ENCODE assay signal across 8 cellular contexts in the genomic region with DNA sequence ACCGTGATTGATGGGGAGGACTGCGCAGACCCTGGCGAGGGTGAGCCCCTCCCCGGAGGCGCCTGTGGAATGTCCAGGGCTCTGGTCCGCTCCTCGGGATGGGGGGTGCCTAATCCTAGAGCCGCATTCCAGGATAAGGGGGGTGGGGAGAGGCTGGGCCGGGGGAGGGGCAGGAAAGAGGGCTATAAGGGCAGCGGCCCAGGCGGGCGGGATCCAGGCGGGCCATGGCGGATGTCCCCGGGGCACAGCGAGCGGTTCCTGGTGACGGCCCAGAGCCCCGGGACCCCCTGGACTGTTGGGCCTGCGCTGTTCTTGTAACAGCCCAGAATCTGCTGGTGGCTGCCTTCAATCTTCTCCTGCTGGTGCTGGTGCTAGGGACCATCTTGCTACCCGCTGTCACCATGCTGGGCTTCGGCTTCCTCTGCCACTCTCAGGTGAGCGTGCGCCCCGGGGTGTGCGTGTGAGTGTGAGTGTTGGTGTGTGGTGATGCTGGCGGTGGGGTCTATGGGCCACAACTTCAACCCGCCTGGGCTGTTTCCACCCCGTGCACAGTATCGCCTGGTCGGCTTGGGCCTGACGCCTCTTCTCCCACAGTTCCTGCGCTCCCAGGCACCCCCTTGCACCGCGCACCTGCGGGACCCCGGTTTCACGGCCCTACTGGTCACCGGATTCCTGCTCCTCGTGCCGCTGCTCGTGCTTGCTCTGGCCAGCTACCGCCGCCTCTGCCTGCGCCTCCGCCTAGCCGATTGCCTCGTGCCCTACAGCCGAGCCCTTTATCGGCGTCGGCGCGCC. TPM values are rescaled to one million over a fixed set of nuclear protein-coding genes. Genes with fewer than 3 reads are reported as not detected.
A peak's percentile ranks its signal among the peaks of the same experiment; 100 is the strongest.
DNase-seq lines count a peak whose midpoint lies in the region; ATAC-seq and TF ChIP-seq lines count a peak whose summit lies in the region.

A gene with protein sequence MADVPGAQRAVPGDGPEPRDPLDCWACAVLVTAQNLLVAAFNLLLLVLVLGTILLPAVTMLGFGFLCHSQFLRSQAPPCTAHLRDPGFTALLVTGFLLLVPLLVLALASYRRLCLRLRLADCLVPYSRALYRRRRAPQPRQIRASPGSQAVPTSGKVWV (plus strand): TSS at position 216 of the 792 bp plus-strand sequence. CDS start 9 bp downstream, at position 225.

- H3K27ac Mint-ChIP-seq in naive thymus-derived CD4-positive, alpha-beta T cell, result peak within 1 kb of the TSS in 4 of 9 donors; percentile 31 to 81 (median 59)

- no peak for TF ChIP-seq POLR2A in GM18505 (IDR thresholded peaks at IDR 0.05; ENCODE audit: borderline replicate concordance, extremely low read depth, insufficient read depth, insufficient read length)

- intact Hi-C loops in naive thymus-derived CD4-positive, alpha-beta T cell (cut with micrococcal nuclease), result loop anchor here in 1 of 2 donors (5.0 kb wide), 3 partner anchors 283 to 527 kb away; partner anchors contain the start of gene RPL26

- no peaks in the 10 kb centered on the region for H3K9me3 Mint-ChIP-seq in naive thymus-derived CD4-positive, alpha-beta T cell

- in situ Hi-C loops in endometrial microvascular endothelial cells (cut with HindIII; ENCODE audit: inconsistent ontology term, low pct_unique_long_range_greater_than_20kb, low sequenced_read_pairs), result no loop called here
- in situ Hi-C loops in GM13976 (cut with MboI; ENCODE audit: low sequenced_read_pairs, unreplicated experiment), result no loop called here

- no peak within 1 kb of the TSS for H3K27ac ChIP-seq in naive thymus-derived CD4-positive, alpha-beta T cell (ENCODE audit: low read depth, low read length)

- TF ChIP-seq CTCF in AG09309 (IDR thresholded peaks at IDR 0.05; ENCODE audit: control insufficient read depth, insufficient read depth, low read depth, low read length, missing control alignments) (no peak), GM13976 (IDR thresholded peaks at IDR 0.05; ENCODE audit: borderline replicate concordance, control extremely low read depth, extremely low read depth, insufficient read depth, missing control alignments) (no peak)

- peaks cover 2 to 9% (median 4%) of the 10 kb centered on the region in 5 donors for H3K36me3 Mint-ChIP-seq in naive thymus-derived CD4-positive, alpha-beta T cell

- H3K9ac ChIP-seq in NT2/D1 (ENCODE audit: insufficient read length, low read depth), result peak within 1 kb of the TSS; percentile 76

- POLR2A ChIA-PET in naive thymus-derived CD4-positive, alpha-beta T cell (lab: Charles Lee), result interaction anchor here (0.6 to 2.9 kb wide), 3 partner anchors 10 to 34 kb away, joined by 4 to 83 read pairs (median 6); partner anchors contain the start of genes CHD3 and KDM6B

- H3K9me3 ChIP-seq in NT2/D1 (ENCODE audit: insufficient read depth, low read length), result no peaks in the 10 kb centered on the region
- H3K9me3 ChIP-seq in naive thymus-derived CD4-positive, alpha-beta T cell (ENCODE audit: control insufficient read depth in 2 of 3, low read length in 3 of 3), result no peaks in the 10 kb centered on the region

- DNase-seq in AG09309 (ENCODE audit: low read depth) (no peak), NT2/D1 (ENCODE audit: low read depth, low spot score) (no peak), COR-L47 (lab: John Stamatoyannopoulos, UW) (no peak), GM13976 (ENCODE audit: low spot score) (no peak)
- peak in 1 of 9 donors; percentile 36 for DNase-seq in naive thymus-derived CD4-positive, alpha-beta T cell

- peaks cover 44% of the 10 kb centered on the region for H3K36me3 ChIP-seq in NT2/D1 (ENCODE audit: insufficient read depth, insufficient read length, low read length)
- peaks cover 0 to 20% (median 5%) of the 10 kb centered on the region in 3 experiments for H3K36me3 ChIP-seq in naive thymus-derived CD4-positive, alpha-beta T cell (ENCODE audit: control insufficient read depth in 2 of 3, insufficient read depth in 3 of 3, low read length in 3 of 3)

- H3K27me3 ChIP-seq in NT2/D1 (ENCODE audit: insufficient read depth, insufficient read length), result no peaks in the 10 kb centered on the region
- H3K27me3 ChIP-seq in naive thymus-derived CD4-positive, alpha-beta T cell (ENCODE audit: control insufficient read depth in 2 of 2, insufficient read depth in 2 of 2, low read length in 2 of 2), result no peaks in the 10 kb centered on the region

- H3K4me3 ChIP-seq in AG09309 (ENCODE audit: control insufficient read depth, low read depth, low read length) (peak within 1 kb of the TSS; percentile 83), NT2/D1 (ENCODE audit: insufficient read length, low read depth) (peak within 1 kb of the TSS; percentile 57)
- no peak within 1 kb of the TSS for H3K4me3 ChIP-seq in naive thymus-derived CD4-positive, alpha-beta T cell (ENCODE audit: low read length)

- H3K4me3 Mint-ChIP-seq in naive thymus-derived CD4-positive, alpha-beta T cell, result peak within 1 kb of the TSS in 1 of 10 donors; percentile 31

- no peak for ATAC-seq in naive thymus-derived CD4-positive, alpha-beta T cell
- no peak for ATAC-seq in GM18505 (IDR thresholded peaks at IDR 0.05; ENCODE audit: unreplicated experiment)
- ATAC-seq in GM18870 (IDR thresholded peaks at IDR 0.05; ENCODE audit: unreplicated experiment), result no peak

- peaks cover 6% of the 10 kb centered on the region for H3K4me1 ChIP-seq in NT2/D1 (ENCODE audit: insufficient read depth, insufficient read length)
- peaks cover 34 to 43% of the 10 kb centered on the region in 2 donors for H3K4me1 ChIP-seq in naive thymus-derived CD4-positive, alpha-beta T cell (ENCODE audit: control insufficient read depth in 2 of 2, insufficient read depth in 2 of 2, low read length in 2 of 2)

- H3K4me1 Mint-ChIP-seq in naive thymus-derived CD4-positive, alpha-beta T cell, result peaks cover 0 to 21% (median 17%) of the 10 kb centered on the region in 7 donors

- CTCF ChIA-PET in naive thymus-derived CD4-positive, alpha-beta T cell (lab: Charles Lee), result no interaction called here

- H3K27me3 Mint-ChIP-seq in naive thymus-derived CD4-positive, alpha-beta T cell, result no peaks in the 10 kb centered on the region

RNA-seq across cellular contexts. Expression of the gene that starts here (rescaled TPM):
- 148 TPM for total RNA-seq in endometrial microvascular endothelial cells (ENCODE audit: inconsistent ontology term)
- 10 to 100 TPM in 4 of 5 experiments, under 1 TPM in 1; 0.70 to 32.7 (median 11.6) TPM for total RNA-seq in naive thymus-derived CD4-positive, alpha-beta T cell
- not detected for polyA plus RNA-seq in naive thymus-derived CD4-positive, alpha-beta T cell
